Comparison of ENCODE assay signal across 17 cellular contexts in the genomic region with DNA sequence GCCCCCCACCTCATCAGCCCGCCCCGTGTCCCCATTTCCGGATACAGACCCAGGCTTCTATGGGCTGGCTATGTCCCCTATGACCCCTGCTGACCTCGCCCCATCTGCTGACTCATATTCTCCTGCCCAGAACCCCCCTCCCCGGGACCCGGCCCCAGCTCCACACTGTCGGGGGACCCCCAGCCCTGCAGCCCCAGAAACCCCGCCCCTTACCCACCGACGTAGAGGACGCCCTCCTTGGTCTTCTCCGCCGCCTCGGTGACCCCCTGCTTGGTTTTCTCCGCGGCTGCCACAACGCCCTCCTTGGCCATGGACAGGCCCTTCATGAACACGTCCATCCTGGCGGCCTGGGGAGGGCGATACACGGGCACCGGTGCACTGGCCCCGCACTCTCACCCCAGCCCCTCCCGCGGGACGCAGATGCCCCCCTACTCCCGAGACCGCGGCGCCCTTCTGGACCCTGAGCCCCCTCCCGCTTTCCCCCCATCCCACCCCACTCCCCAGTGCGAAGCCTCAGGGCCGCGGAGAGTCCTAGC. TPM values are rescaled to one million over a fixed set of nuclear protein-coding genes. Genes with fewer than 3 reads are reported as not detected.
DNase-seq lines count a peak whose midpoint lies in the region; ATAC-seq and TF ChIP-seq lines count a peak whose summit lies in the region.
"Had no signal": no experiment of that assay in that cellular context is flagged by ENCODE, and none has a peak within 500 bp of the region (broad histone marks: within the 10 kb centered on the region; RNA-seq: fewer than 3 reads in every experiment).

No MANE protein-coding gene starts in this region.

- TF ChIP-seq POLR2A in thyroid gland (IDR thresholded peaks at IDR 0.05): no peak

- H3K36me3 ChIP-seq in HAP-1 (replicated peaks) (no peaks in the 10 kb centered on the region), iPS DF 6.9 (ENCODE audit: control insufficient read depth, insufficient read depth, low read length) (no peaks in the 10 kb centered on the region), thyroid gland (no peaks in the 10 kb centered on the region), Caco-2 (ENCODE audit: control insufficient read depth, insufficient read depth, low read length) (no peaks in the 10 kb centered on the region)
- H3K36me3 ChIP-seq: tibial artery had no signal

- no peaks in the 10 kb centered on the region for H3K9me3 Mint-ChIP-seq in WTC11
- H3K9me3 Mint-ChIP-seq in HFFc6: no peaks in the 10 kb centered on the region
- H3K9me3 Mint-ChIP-seq in Caco-2 (ENCODE audit: unreplicated experiment): no peaks in the 10 kb centered on the region

- POLR2A ChIA-PET in WTC11 (lab: Charles Lee) (no interaction called here), Caco-2 (lab: Charles Lee) (no interaction called here)

- in situ Hi-C loops in HAP-1 (cut with MboI; ENCODE audit: low sequenced_read_pairs): no loop called here

- peaks cover 51% of the 10 kb centered on the region for H3K27me3 Mint-ChIP-seq in WTC11 (ENCODE audit: low read depth)
- peaks cover 61% of the 10 kb centered on the region for H3K27me3 Mint-ChIP-seq in HFFc6 (ENCODE audit: insufficient read depth)
- H3K27me3 Mint-ChIP-seq in Caco-2 (ENCODE audit: insufficient read depth, unreplicated experiment): peaks cover 37% of the 10 kb centered on the region

- TF ChIP-seq CTCF in WTC11 (IDR thresholded peaks at IDR 0.05): no peak
- TF ChIP-seq CTCF in HFFc6 (IDR thresholded peaks at IDR 0.05): no peak
- TF ChIP-seq CTCF in thyroid gland (IDR thresholded peaks at IDR 0.05): no peak
- no peak for TF ChIP-seq CTCF in Caco-2 (IDR thresholded peaks at IDR 0.05; ENCODE audit: insufficient read depth in 1 of 2, low read depth in 1 of 2, low read length in 1 of 2, severe bottlenecking in 1 of 2, unreplicated experiment in 1 of 2)

- peaks cover 19% of the 10 kb centered on the region for H3K27me3 ChIP-seq in HAP-1 (ENCODE audit: low read depth)
- peaks cover 5% of the 10 kb centered on the region; the same call in 1 of the 2 replicates for H3K27me3 ChIP-seq in iPS DF 6.9 (ENCODE audit: control insufficient read depth, insufficient read depth, low read length)
- peaks cover 22% of the 10 kb centered on the region for H3K27me3 ChIP-seq in thyroid gland
- peaks cover 5% of the 10 kb centered on the region for H3K27me3 ChIP-seq in Caco-2 (replicated peaks; ENCODE audit: control insufficient read depth, insufficient read depth, low read length)

- DNase-seq in HAP-1 (ENCODE audit: low spot score in 2 of 2) (no peak), WTC11 (ENCODE audit: low spot score) (no peak), iPS DF 6.9 (ENCODE audit: low read depth, low spot score) (no peak), sciatic nerve (ENCODE audit: low spot score) (no peak), HFFc6 (no peak), thyroid gland (no peak), AG08395 (ENCODE audit: low spot score) (no peak), Caco-2 (no peak)
- DNase-seq: activated CD8-positive, alpha-beta memory T cell treated with anti-CD3 and anti-CD28 coated beads for 24 hours; activated naive CD4-positive, alpha-beta T cell; cerebellar nuclear complex; kidney glomerular epithelial cell; NCI-H1436; small intestine; tibial artery had no signal

- intact Hi-C loops in sciatic nerve (cut with DNase I) (no loop called here), thyroid gland (cut with DNase I) (no loop called here), Caco-2 (cut with micrococcal nuclease; ENCODE audit: unreplicated experiment) (no loop called here)

- peak overlapping the region; percentile 76 for H3K4me3 Mint-ChIP-seq in WTC11
- no peak overlapping the region for H3K4me3 Mint-ChIP-seq in HFFc6
- H3K4me3 Mint-ChIP-seq in Caco-2 (ENCODE audit: unreplicated experiment): no peak overlapping the region

- no TSS peak for BruUV-seq in Caco-2 (replicated peaks; lab: Mats Ljungman, UMichigan)

- ATAC-seq in WTC11 (no peak), sciatic nerve (peak; percentile 16)

- peaks cover 35% of the 10 kb centered on the region for H3K4me1 Mint-ChIP-seq in WTC11
- peaks cover 12% of the 10 kb centered on the region for H3K4me1 Mint-ChIP-seq in HFFc6 (ENCODE audit: low read depth)
- no peaks in the 10 kb centered on the region for H3K4me1 Mint-ChIP-seq in Caco-2 (ENCODE audit: low read depth, unreplicated experiment)

- H3K27ac ChIP-seq in iPS DF 6.9 (ENCODE audit: low read length) (no peak overlapping the region), thyroid gland (no peak overlapping the region)
- H3K27ac ChIP-seq: KMS-11, RWPE1, tibial artery had no signal

- CTCF ChIA-PET in WTC11 (lab: Charles Lee): interaction anchor here (1.0 to 3.5 kb wide), 5 partner anchors 8 to 214 kb away, joined by 4 to 22 read pairs (median 10); a partner anchor contains a TSS
- CTCF ChIA-PET in Caco-2 (lab: Charles Lee): no interaction called here

- H3K9me3 ChIP-seq in HAP-1: no peaks in the 10 kb centered on the region
- H3K9me3 ChIP-seq in iPS DF 6.9 (ENCODE audit: control insufficient read depth, insufficient read depth, low read length): no peaks in the 10 kb centered on the region
- no peaks in the 10 kb centered on the region for H3K9me3 ChIP-seq in thyroid gland
- H3K9me3 ChIP-seq in Caco-2: no peaks in the 10 kb centered on the region
- H3K9me3 ChIP-seq: tibial artery had no signal

- H3K4me1 ChIP-seq in HAP-1 (peaks cover 3% of the 10 kb centered on the region; the same call in 1 of the 2 replicates), iPS DF 6.9 (ENCODE audit: control insufficient read depth, insufficient read depth, low read length) (no peaks in the 10 kb centered on the region), thyroid gland (peaks cover 3 to 15% of the 10 kb centered on the region in 2 donors), Caco-2 (peaks cover 7% of the 10 kb centered on the region)

- WGBS in iPS DF 6.9 (ENCODE audit: insufficient coverage, insufficient read length): no CpG with 5 or more reads among the region's 34 CpGs
- 10% methylated on average over 23 of the region's 34 CpGs for WGBS in thyroid gland, 2 donors

- H3K4me3 ChIP-seq in HAP-1: peak overlapping the region; percentile 30
- peak overlapping the region; percentile 51 for H3K4me3 ChIP-seq in iPS DF 6.9 (ENCODE audit: low read length)
- H3K4me3 ChIP-seq in thyroid gland (replicated peaks in 1 of 3): no peak overlapping the region
- H3K4me3 ChIP-seq in Caco-2 (ENCODE audit: low read depth, low read length): no peak overlapping the region

- H3K27ac Mint-ChIP-seq in WTC11: no peak overlapping the region
- H3K27ac Mint-ChIP-seq in HFFc6: no peak overlapping the region
- H3K27ac Mint-ChIP-seq in Caco-2 (ENCODE audit: unreplicated experiment): no peak overlapping the region

- H3K36me3 Mint-ChIP-seq in WTC11 (no peaks in the 10 kb centered on the region), HFFc6 (ENCODE audit: low read depth) (no peaks in the 10 kb centered on the region), Caco-2 (ENCODE audit: insufficient read depth, unreplicated experiment) (no peaks in the 10 kb centered on the region)

TF ChIP-seq in WTC11, 78 proteins besides CTCF, POLR2A, EP300 and RAD21:
- TF ChIP-seq KAT7 (CRISPR knock-in tag; IDR thresholded peaks at IDR 0.05; ENCODE audit: borderline replicate concordance) (peak; percentile 1; the same call in 1 of the 2 replicates), NR2C2 (CRISPR knock-in tag; IDR thresholded peaks at IDR 0.05) (no peak)

RNA-seq across cellular contexts. Expression of a gene that starts 0.9 kb away (rescaled TPM):
- 6.8 to 13.4 TPM (median 9.6 TPM) in 3 replicates for total RNA-seq in WTC11 (2021)
- total RNA-seq in sciatic nerve: not detected
- not detected for total RNA-seq in HFFc6 (2021; fragmentation: NEBNext Ultra II Directional; extraction: Animal tissue kit (Norgen Biotek cat#: 25700))
- not detected for total RNA-seq in thyroid gland
- not detected in 2 replicates for total RNA-seq in Caco-2 (2022)

RNA-seq across cellular contexts. Expression of a gene that starts 1.1 kb away (rescaled TPM):
- total RNA-seq in WTC11 (2021) (0.74 to 1.3 TPM (median 1.1 TPM) in 3 replicates), sciatic nerve (not detected), thyroid gland (not detected), Caco-2 (2022) (not detected in 2 replicates)
- not detected for total RNA-seq in HFFc6 (2021; fragmentation: NEBNext Ultra II Directional; extraction: Animal tissue kit (Norgen Biotek cat#: 25700))

RNA-seq across cellular contexts. Expression of a gene that starts 17.9 kb away (rescaled TPM):
- total RNA-seq in WTC11 (2021) (45.7 to 47.8 TPM (median 46.1 TPM) in 3 replicates), sciatic nerve (20.1 TPM), thyroid gland (10 to 100 TPM; 18.9 to 24.7 (median 21.0) TPM), Caco-2 (2022) (19.6 and 20.5 TPM in 2 replicates)
- total RNA-seq in HFFc6 (2021; fragmentation: NEBNext Ultra II Directional; extraction: Animal tissue kit (Norgen Biotek cat#: 25700)): 10 to 100 TPM; 51.4 to 64.9 (median 57.6) TPM

RNA-seq across cellular contexts. Expression of a gene that starts 19.4 kb away (rescaled TPM):
- total RNA-seq in WTC11 (2021): 5.4 to 8.5 TPM (median 5.8 TPM) in 3 replicates
- 0.53 TPM for total RNA-seq in sciatic nerve
- total RNA-seq in HFFc6 (2021; fragmentation: NEBNext Ultra II Directional; extraction: Animal tissue kit (Norgen Biotek cat#: 25700)): 1 to 10 TPM; 2.3 to 5.4 (median 2.6) TPM
- under 1 TPM; 0.24 to 0.75 (median 0.30) TPM for total RNA-seq in thyroid gland
- total RNA-seq in Caco-2 (2022): 3.9 and 5.2 TPM in 2 replicates

Comparison
In these comparisons a context has a peak if more than half of its experiments do, and no peak if none do; other contexts are left out.
1. H3K4me3 ChIP-seq: peak in HAP-1 (single experiment) and iPS DF 6.9 (single experiment); none in thyroid gland (0 of 3) and Caco-2 (single experiment).